In the genomic region with DNA sequence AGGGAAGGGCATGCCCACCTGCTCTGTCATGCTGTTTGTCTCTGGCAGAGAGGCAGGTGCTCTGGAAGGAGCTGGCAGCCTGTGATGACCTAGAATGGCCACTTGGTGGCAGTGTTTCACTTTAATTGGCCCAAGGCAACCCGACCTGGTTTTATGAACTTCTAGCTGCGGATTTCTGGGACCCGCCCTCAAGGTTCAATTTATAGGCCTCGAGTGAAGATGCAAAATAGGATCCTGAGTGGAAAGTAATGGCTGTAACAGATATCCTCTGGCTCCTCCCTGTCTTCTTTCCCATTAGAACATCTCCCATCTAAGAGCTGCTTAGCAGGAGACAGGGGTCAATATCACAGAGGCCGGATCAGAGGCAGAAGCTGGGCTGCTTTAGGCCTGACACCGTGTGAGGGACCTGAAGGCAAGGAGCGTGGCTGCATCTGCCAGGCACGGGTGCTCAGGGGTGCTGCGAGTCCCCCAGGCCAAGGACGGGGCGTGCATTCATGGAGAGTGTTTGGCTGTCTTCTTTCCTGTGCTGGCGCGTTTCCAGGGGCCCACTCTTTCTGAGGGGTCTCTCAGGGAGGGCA, we compare ENCODE assay signal across 8 cellular contexts. TPM values are rescaled to one million over a fixed set of nuclear protein-coding genes. Genes with fewer than 3 reads are reported as not detected.
DNase-seq lines count a peak whose midpoint lies in the region; ATAC-seq and TF ChIP-seq lines count a peak whose summit lies in the region.

No MANE protein-coding gene starts in this region.

- no TSS peak for BruUV-seq in PC-9 (replicated peaks; lab: Mats Ljungman, UMichigan)

- H3K4me1 Mint-ChIP-seq in CD14-positive monocyte = peaks cover 14% of the 10 kb centered on the region

- no peaks in the 10 kb centered on the region for H3F3A ChIP-seq in PC-9 (ENCODE audit: insufficient read depth, low read depth)

- no peak overlapping the region for H3K4me3 ChIP-seq in PC-9
- no peak overlapping the region for H3K4me3 ChIP-seq in fibroblast of the aortic adventitia (ENCODE audit: low read depth, low read length)
- no peak overlapping the region for H3K4me3 ChIP-seq in neuron (ENCODE audit: low read length)
- H3K4me3 ChIP-seq in stomach = no peak overlapping the region

- no peaks in the 10 kb centered on the region for H3K79me2 ChIP-seq in PC-9 (ENCODE audit: low read depth)

- no peaks in the 10 kb centered on the region for H3K4me1 ChIP-seq in PC-9 (replicated peaks; ENCODE audit: insufficient read depth)
- H3K4me1 ChIP-seq in neuron (ENCODE audit: insufficient read depth, low read length) = no peaks in the 10 kb centered on the region
- H3K4me1 ChIP-seq in stomach = peaks cover 0 to 5% (median 0%) of the 10 kb centered on the region in 4 donors

- POLR2A ChIA-PET in PC-9 (lab: Charles Lee; ENCODE audit: unreplicated experiment) = no interaction called here

- peak; percentile 86 for ATAC-seq in GM19372 (IDR thresholded peaks at IDR 0.05; ENCODE audit: low read depth, unreplicated experiment)

- no peaks in the 10 kb centered on the region for H3K9me2 ChIP-seq in PC-9 (ENCODE audit: insufficient read depth)

- H3K27ac Mint-ChIP-seq in CD14-positive monocyte = no peak overlapping the region

- intact Hi-C loops in CD14-positive monocyte (cut with micrococcal nuclease) (loop anchor here in 1 of 2 donors (10.0 kb wide), 2 partner anchors 1028 to 1208 kb away; no protein-coding TSS in a partner anchor), PC-9 (cut with micrococcal nuclease; ENCODE audit: unreplicated experiment) (loop anchor here (1.0 to 10.0 kb wide), 5 partner anchors 388 to 1390 kb away; no protein-coding TSS in a partner anchor), stomach (cut with DNase I; ENCODE audit: low total_unique reads) (loop anchor here (10.0 kb wide), 1 partner anchor 1218 kb away; no protein-coding TSS in a partner anchor)

- CTCF ChIA-PET in PC-9 (lab: Charles Lee) = interaction anchor here (0.6 to 1.3 kb wide), 3 partner anchors 862 to 1259 kb away, joined by 3 to 19 read pairs (median 6); no protein-coding TSS in a partner anchor

- no peak for TF ChIP-seq POLR2A in stomach (IDR thresholded peaks at IDR 0.05)

- TF ChIP-seq CTCF in CD14-positive monocyte (IDR thresholded peaks at IDR 0.05) (peak; percentile 96), PC-9 (conservative IDR thresholded peaks at IDR 0.05) (peak; percentile 92), fibroblast of the aortic adventitia (IDR thresholded peaks at IDR 0.05; ENCODE audit: insufficient read depth, low read length) (peak; percentile 90), stomach (IDR thresholded peaks at IDR 0.05) (peak in 5 of 7 experiments; percentile 69 to 94 (median 92))

- H3K4me3 Mint-ChIP-seq in CD14-positive monocyte = no peak overlapping the region

- DNase-seq in CD14-positive monocyte (ENCODE audit: low spot score) = no peak
- DNase-seq in HUDEP-2 (lab: John Stamatoyannopoulos, UW; ENCODE audit: unreplicated experiment in 76 of 76) = peak in 57 of 76 experiments; percentile 2 to 71 (median 35)
- peak; percentile 38 to 68 for DNase-seq in PC-9
- DNase-seq in activated T-helper 1 cell treated with Interleukin-2 at 50 U/mL for 16 hours (ENCODE audit: low read depth) = peak; percentile 10
- DNase-seq in fibroblast of the aortic adventitia (ENCODE audit: low read depth) = peak; percentile 72
- peak; percentile 75 for DNase-seq in stomach

- no peak overlapping the region for H3K4me2 ChIP-seq in PC-9

- peaks cover 0 to 4% (median 3%) of the 10 kb centered on the region in 3 donors for H3K27me3 Mint-ChIP-seq in CD14-positive monocyte (ENCODE audit: low read depth in 3 of 3)

- H3K27ac ChIP-seq in PC-9 (no peak overlapping the region), stomach (no peak overlapping the region)

- H3K9me3 ChIP-seq in PC-9 (ENCODE audit: insufficient read depth, low read depth) = 0 out of 2 replicates have a peak, but pooled peaks cover 2% of the 10 kb centered on the region
- no peaks in the 10 kb centered on the region for H3K9me3 ChIP-seq in neuron (ENCODE audit: low read length)
- H3K9me3 ChIP-seq in stomach = no peaks in the 10 kb centered on the region

- 49 to 58% (median 54%) methylated on average over 12 to 13 of the region's 13 CpGs for WGBS in stomach, 5 donors

- H2AFZ ChIP-seq in PC-9 (no peak overlapping the region), neuron (ENCODE audit: low read depth, low read length) (peak overlapping the region; percentile 76)

- no peaks in the 10 kb centered on the region for H3K36me3 Mint-ChIP-seq in CD14-positive monocyte

- H4K20me1 ChIP-seq in PC-9 (ENCODE audit: insufficient read depth) = no peaks in the 10 kb centered on the region

- TF ChIP-seq EP300 in stomach (IDR thresholded peaks at IDR 0.05) = no peak

- H3K36me3 ChIP-seq in PC-9 (ENCODE audit: low read depth) (no peaks in the 10 kb centered on the region), neuron (ENCODE audit: insufficient read depth, low read length) (no peaks in the 10 kb centered on the region), stomach (no peaks in the 10 kb centered on the region)

- H3K27me3 ChIP-seq in PC-9 (ENCODE audit: insufficient read depth, low read depth) = no peaks in the 10 kb centered on the region
- no peaks in the 10 kb centered on the region for H3K27me3 ChIP-seq in neuron (ENCODE audit: insufficient read depth, low read length)
- H3K27me3 ChIP-seq in stomach = peaks cover 0 to 8% (median 0%) of the 10 kb centered on the region in 3 donors

- H3K9me3 Mint-ChIP-seq in CD14-positive monocyte = peaks cover 1 to 8% (median 4%) of the 10 kb centered on the region in 7 donors

RNA-seq across cellular contexts. Expression of gene SLC28A3, which starts 56.7 kb away (rescaled TPM):
- polyA plus RNA-seq in CD14-positive monocyte (not detected), stomach (1 to 10 TPM in 2 of 3 donors, not detected in 1; 1.1 to 6.3 TPM)
- total RNA-seq in PC-9 (2021) (0.08 and 0.13 TPM in 2 replicates), fibroblast of the aortic adventitia (ENCODE audit: low replicate concordance) (0.16 and 0.36 TPM in 2 replicates), stomach (1 to 10 TPM in 3 of 5 donors, under 1 TPM in 1, not detected in 1; 0.58 to 1.8 (median 1.3) TPM)
